Comparison of ENCODE assay signal across 8 cellular contexts in genomic region chr10:102502337-102503151, GRCh38. TPM values are rescaled to one million over a fixed set of nuclear protein-coding genes. Genes with fewer than 3 reads are reported as not detected.
DNase-seq lines count a peak whose midpoint lies in the region; ATAC-seq lines count a peak whose summit lies in the region.

Gene ACTR1A, minus strand, starts transcription at chr10:102502712. Its CDS starts 65 bp downstream, at chr10:102502647.

- H3K9me3 ChIP-seq in aorta (ENCODE audit: control insufficient read depth, low read length): no peaks in the 10 kb centered on the region

- H3K9ac ChIP-seq in rectal smooth muscle tissue (ENCODE audit: low read length): peak within 1 kb of the TSS; percentile 89

- WGBS in aorta, 2 donors: 0 to 1% methylated on average over 42 of the region's 42 CpGs

- H3K27ac ChIP-seq in rectal smooth muscle tissue (ENCODE audit: low read depth, low read length) (peak within 1 kb of the TSS; percentile 93), aorta (ENCODE audit: low read depth in 1 of 2, low read length in 2 of 2) (peak within 1 kb of the TSS in 1 of 2 donors; percentile 90)

- peak; percentile 59 for ATAC-seq in GM18511 (IDR thresholded peaks at IDR 0.05; ENCODE audit: unreplicated experiment)
- ATAC-seq in HG03025 (IDR thresholded peaks at IDR 0.05; ENCODE audit: low FRiP score, unreplicated experiment): peak; percentile 48
- ATAC-seq in aorta (ENCODE audit: low FRiP score): peak; percentile 92

- H3K4me3 ChIP-seq in rectal smooth muscle tissue (ENCODE audit: low read length) (peak within 1 kb of the TSS; percentile 97), aorta (ENCODE audit: low read length in 2 of 2) (peak within 1 kb of the TSS; percentile 77 to 87)

- peaks cover 22% of the 10 kb centered on the region for H3K4me1 ChIP-seq in rectal smooth muscle tissue (ENCODE audit: control insufficient read depth, insufficient read depth, low read length)
- H3K4me1 ChIP-seq in aorta (ENCODE audit: control insufficient read depth in 1 of 2, insufficient read depth in 2 of 2, low read length in 2 of 2): peaks cover 0 to 3% of the 10 kb centered on the region in 2 donors

- no peaks in the 10 kb centered on the region for H3K27me3 ChIP-seq in rectal smooth muscle tissue (ENCODE audit: control insufficient read depth, insufficient read depth, low read length)
- H3K27me3 ChIP-seq in aorta (ENCODE audit: control insufficient read depth in 1 of 2, insufficient read depth in 2 of 2, low read length in 1 of 2): no peaks in the 10 kb centered on the region

- H3K36me3 ChIP-seq in rectal smooth muscle tissue (ENCODE audit: control insufficient read depth, insufficient read depth, low read length) (no peaks in the 10 kb centered on the region), aorta (ENCODE audit: control insufficient read depth in 1 of 2, insufficient read depth in 2 of 2, low read length in 1 of 2) (no peaks in the 10 kb centered on the region)

- DNase-seq in NCI-H2081 (lab: John Stamatoyannopoulos, UW): peak; percentile 86 to 96
- DNase-seq in T1000 (lab: John Stamatoyannopoulos, UW): peak; percentile 94
- peak; percentile 99 for DNase-seq in astrocyte of the hippocampus (ENCODE audit: low read depth, low spot score)
- peak; percentile 91 for DNase-seq in hepatic stellate cell (ENCODE audit: low spot score)
- peak; percentile 97 to 98 for DNase-seq in aorta

- intact Hi-C loops in aorta (cut with DNase I): loop anchor here (1.0 to 5.0 kb wide), 4 partner anchors 70 to 140 kb away; partner anchors contain the start of genes CUEDC2 (in 1 of the 2) and NFKB2 (in 1 of the 2)

RNA-seq across cellular contexts. Expression of gene ACTR1A, which starts in this region (rescaled TPM):
- total RNA-seq in aorta: 10 to 100 TPM; 91.6 to 92.9 TPM
- polyA plus RNA-seq in aorta: 10 to 100 TPM; 46.8 to 75.2 TPM
